8 cellular contexts compared by ENCODE assay signal in genomic region chr22:50274311-50274710, GRCh38. TPM values are rescaled to one million over a fixed set of nuclear protein-coding genes. Genes with fewer than 3 reads are reported as not detected.
DNase-seq lines count a peak whose midpoint lies in the region; ATAC-seq, FAIRE-seq and TF ChIP-seq lines count a peak whose summit lies in the region.

No MANE protein-coding gene starts in this region.

- H3K9me3 Mint-ChIP-seq in brain: no peaks in the 10 kb centered on the region

- peaks cover 26% of the 10 kb centered on the region for H4K20me1 ChIP-seq in PC-9 (ENCODE audit: insufficient read depth)

- H3K4me3 Mint-ChIP-seq in brain: peak overlapping the region in 3 of 5 experiments; percentile 9 to 37 (median 24)

- H3K27me3 ChIP-seq in BJ (ENCODE audit: control insufficient read depth, insufficient read depth, low read length) (no peaks in the 10 kb centered on the region), PC-9 (ENCODE audit: insufficient read depth, low read depth) (no peaks in the 10 kb centered on the region), uterus (no peaks in the 10 kb centered on the region)

- FAIRE-seq in GM19239 (lab: Jason Lieb, UNC): peak; percentile 61

- peaks cover 25% of the 10 kb centered on the region for H3K36me3 Mint-ChIP-seq in brain

- H3K4me1 ChIP-seq in PC-9 (replicated peaks; ENCODE audit: insufficient read depth) (peaks cover 33% of the 10 kb centered on the region), uterus (peaks cover 0 to 17% of the 10 kb centered on the region in 2 donors)

- BruUV-seq in PC-9 (replicated peaks; lab: Mats Ljungman, UMichigan): no TSS peak

- POLR2A ChIA-PET in BJ (lab: Charles Lee): no interaction called here
- POLR2A ChIA-PET in PC-9 (lab: Charles Lee; ENCODE audit: unreplicated experiment): no interaction called here

- no peak overlapping the region for H2AFZ ChIP-seq in PC-9

- TF ChIP-seq POLR2A in uterus (IDR thresholded peaks at IDR 0.05): no peak

- H3K9me3 ChIP-seq in PC-9 (ENCODE audit: insufficient read depth, low read depth) (no peaks in the 10 kb centered on the region), uterus (no peaks in the 10 kb centered on the region)

- TF ChIP-seq CTCF in BJ (IDR thresholded peaks at IDR 0.05; ENCODE audit: insufficient read depth, low read depth, low read length) (peak; percentile 39), PC-9 (conservative IDR thresholded peaks at IDR 0.05) (peak; percentile 51), brain (conservative IDR thresholded peaks at IDR 0.05) (peak; percentile 56 to 66), uterus (IDR thresholded peaks at IDR 0.05) (peak; percentile 15 to 45 (median 32)), coronary artery (IDR thresholded peaks at IDR 0.05) (no peak)

- H3K79me2 ChIP-seq in PC-9 (ENCODE audit: low read depth): no peaks in the 10 kb centered on the region

- ATAC-seq in GM19452 (IDR thresholded peaks at IDR 0.05; ENCODE audit: unreplicated experiment): no peak

- H3K36me3 ChIP-seq in BJ (ENCODE audit: control insufficient read depth, insufficient read depth, low read length) (peaks cover 39% of the 10 kb centered on the region), PC-9 (ENCODE audit: low read depth) (peaks cover 43% of the 10 kb centered on the region), uterus (no peaks in the 10 kb centered on the region)

- H3K4me1 Mint-ChIP-seq in brain: peaks cover 37% of the 10 kb centered on the region

- H3K27me3 Mint-ChIP-seq in brain: no peaks in the 10 kb centered on the region

- no peaks in the 10 kb centered on the region for H3K9me2 ChIP-seq in PC-9 (ENCODE audit: insufficient read depth)

- no peak for DNase-seq in BJ (ENCODE audit: low read depth)
- DNase-seq in GM19239 (ENCODE audit: insufficient read length, low spot score): no peak
- peak; percentile 58 to 71 for DNase-seq in PC-9
- peak; percentile 76 for DNase-seq in left kidney (ENCODE audit: low read depth, low spot score)
- DNase-seq in uterus: peak in 1 of 2 donors; percentile 58
- DNase-seq in coronary artery (ENCODE audit: low spot score): no peak

- intact Hi-C loops in PC-9 (cut with micrococcal nuclease; ENCODE audit: unreplicated experiment): loop anchor here (5.0 kb wide), 2 partner anchors 33 to 68 kb away; partner anchors contain the start of genes PLXNB2 and PPP6R2
- intact Hi-C loops in uterus (cut with DNase I; ENCODE audit: low total_unique reads): loop anchor here (10.0 kb wide), 1 partner anchor 230 kb away; the partner anchor contains the start of genes LMF2 and NCAPH2

- H3K4me3 ChIP-seq in BJ (ENCODE audit: low read depth, low read length) (no peak overlapping the region), PC-9 (no peak overlapping the region), uterus (no peak overlapping the region), coronary artery (no peak overlapping the region)

- peaks cover 79% of the 10 kb centered on the region for H3F3A ChIP-seq in PC-9 (ENCODE audit: insufficient read depth, low read depth)

- H3K27ac ChIP-seq in PC-9 (no peak overlapping the region), uterus (no peak overlapping the region), coronary artery (no peak overlapping the region)

- CTCF ChIA-PET in BJ (lab: Yijun Ruan, JAX): interaction anchor here (0.6 to 7.1 kb wide), 10 partner anchors 14 to 67 kb away, joined by 3 to 78 read pairs (median 3); partner anchors contain the start of genes DENND6B, HDAC10 and PLXNB2
- CTCF ChIA-PET in PC-9 (lab: Charles Lee): no interaction called here

- no peak overlapping the region for H3K4me2 ChIP-seq in PC-9

- peak overlapping the region; percentile 29 to 96 (median 88) for H3K27ac Mint-ChIP-seq in brain

RNA-seq across cellular contexts. Expression of gene MAPK11, which starts 4.1 kb away (rescaled TPM):
- polyA plus RNA-seq in BJ (2011; rRNA removed) (11.2 and 19.6 TPM in 2 replicates), brain (ENCODE audit: insufficient read depth, low read depth, low replicate concordance) (19.1 TPM)
- polyA minus RNA-seq in BJ (2011; rRNA and poly(A)+ RNA removed): 13.7 and 18.9 TPM in 2 replicates
- total RNA-seq in PC-9 (2021) (5.5 and 10.0 TPM in 2 replicates), uterus (10 to 100 TPM in 3 of 4 donors, 1 to 10 TPM in 1; 7.9 to 39.5 (median 22.4) TPM)

RNA-seq across cellular contexts. Expression of gene MAPK12, which starts 12.8 kb away (rescaled TPM):
- 36.6 and 51.4 TPM in 2 replicates for polyA plus RNA-seq in BJ (2011; rRNA removed)
- 33.0 and 51.2 TPM in 2 replicates for polyA minus RNA-seq in BJ (2011; rRNA and poly(A)+ RNA removed)
- 48.5 and 61.1 TPM in 2 replicates for total RNA-seq in PC-9 (2021)
- polyA plus RNA-seq in brain (ENCODE audit: insufficient read depth, low read depth, low replicate concordance): 26.7 TPM
- 10 to 100 TPM; 10.3 to 41.4 (median 28.3) TPM for total RNA-seq in uterus

RNA-seq across cellular contexts. Expression of gene HDAC10, which starts 23.2 kb away (rescaled TPM):
- polyA plus RNA-seq in BJ (2011; rRNA removed) (8.8 and 18.2 TPM in 2 replicates), brain (ENCODE audit: insufficient read depth, low read depth, low replicate concordance) (14.3 TPM)
- polyA minus RNA-seq in BJ (2011; rRNA and poly(A)+ RNA removed): 9.6 and 9.9 TPM in 2 replicates
- total RNA-seq in PC-9 (2021) (80.5 and 101 TPM in 2 replicates), uterus (10 to 100 TPM in 3 of 4 donors, 1 to 10 TPM in 1; 1.2 to 40.5 (median 20.6) TPM)

RNA-seq across cellular contexts. Expression of gene TUBGCP6, which starts 29.5 kb away (rescaled TPM):
- polyA plus RNA-seq in BJ (2011; rRNA removed) (9.4 and 17.5 TPM in 2 replicates), brain (ENCODE audit: insufficient read depth, low read depth, low replicate concordance) (14.4 TPM)
- 9.0 and 11.5 TPM in 2 replicates for polyA minus RNA-seq in BJ (2011; rRNA and poly(A)+ RNA removed)
- total RNA-seq in PC-9 (2021) (31.3 and 34.8 TPM in 2 replicates), uterus (10 to 100 TPM; 19.1 to 52.2 (median 40.7) TPM)

RNA-seq across cellular contexts. Expression of gene PLXNB2, which starts 33.1 kb away (rescaled TPM):
- polyA plus RNA-seq in BJ (2011; rRNA removed): 83.7 and 143 TPM in 2 replicates
- polyA minus RNA-seq in BJ (2011; rRNA and poly(A)+ RNA removed): 151 and 183 TPM in 2 replicates
- total RNA-seq in PC-9 (2021): 250 and 260 TPM in 2 replicates
- polyA plus RNA-seq in brain (ENCODE audit: insufficient read depth, low read depth, low replicate concordance): 80.1 TPM
- 100 to 1,000 TPM in 2 of 4 donors, 10 to 100 TPM in 2; 44.7 to 208 (median 126) TPM for total RNA-seq in uterus

Comparison
In these comparisons a context has a peak if more than half of its experiments do, and no peak if none do; other contexts are left out.
1. DNase-seq: peak in PC-9 (2 of 2) and left kidney (single experiment); none in BJ (single experiment), GM19239 (single experiment) and coronary artery (single experiment).